Comparison of ENCODE assay signal across 8 cellular contexts in the genomic region with DNA sequence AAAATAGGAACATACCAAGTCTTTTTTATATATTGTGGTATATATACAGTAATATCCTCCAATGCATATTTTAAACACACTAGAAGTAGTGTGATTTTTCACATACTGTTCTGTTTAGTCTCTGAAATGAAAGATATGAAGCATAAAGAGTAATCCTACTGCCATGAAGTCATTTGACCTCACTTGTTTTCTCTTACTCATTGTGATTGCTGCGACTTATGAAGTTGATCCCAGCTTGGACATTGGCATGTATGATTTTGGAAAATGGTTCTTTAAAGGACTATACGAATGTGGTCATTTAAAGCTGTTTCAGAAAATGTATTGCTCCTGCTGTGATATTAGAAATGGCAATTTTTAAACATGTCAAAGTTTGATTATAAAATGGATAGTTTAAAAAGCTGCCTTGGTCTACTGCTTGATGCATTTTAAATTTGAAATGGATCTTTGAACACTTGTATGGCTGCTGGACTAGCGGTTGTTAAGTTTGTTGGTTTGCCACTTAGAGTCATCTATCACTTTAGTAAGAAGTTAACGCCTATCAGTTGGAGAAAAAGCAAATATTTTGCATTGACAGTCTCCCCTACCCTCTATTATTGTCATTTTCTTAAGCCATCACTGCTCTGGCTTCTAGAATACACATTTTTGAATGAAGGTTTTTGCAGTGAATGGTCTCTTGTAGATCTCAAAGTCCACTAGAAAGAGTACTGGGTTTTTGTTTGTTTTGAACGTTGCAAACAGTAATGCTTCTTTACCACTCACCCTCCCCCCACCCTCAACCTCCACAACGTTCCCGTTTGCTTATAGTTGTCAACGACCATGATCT. TPM values are rescaled to one million over a fixed set of nuclear protein-coding genes. Genes with fewer than 3 reads are reported as not detected.
DNase-seq lines count a peak whose midpoint lies in the region; ATAC-seq, FAIRE-seq and TF ChIP-seq lines count a peak whose summit lies in the region.

No MANE protein-coding gene starts in this region.

- H3K9me3 ChIP-seq in WERI-Rb-1 (ENCODE audit: severe bottlenecking) = no peaks in the 10 kb centered on the region
- no peaks in the 10 kb centered on the region for H3K9me3 ChIP-seq in skeletal muscle tissue (ENCODE audit: control insufficient read depth in 3 of 3, low read length in 3 of 3)

- H3K36me3 ChIP-seq in WERI-Rb-1 (peaks cover 8% of the 10 kb centered on the region; the same call in 1 of the 2 replicates), skeletal muscle tissue (ENCODE audit: control insufficient read depth in 3 of 3, insufficient read depth in 3 of 3, low read length in 3 of 3) (peaks cover 0 to 4% (median 0%) of the 10 kb centered on the region in 3 donors)

- H3K4me3 ChIP-seq in WERI-Rb-1 (ENCODE audit: low read depth, low read length) (peak overlapping the region; percentile 58), foreskin fibroblast (ENCODE audit: low read depth in 1 of 2, low read length in 2 of 2) (peak overlapping the region; percentile 37 to 50), skeletal muscle tissue (ENCODE audit: low read length in 3 of 3) (peak overlapping the region; percentile 71 to 78 (median 75))

- ATAC-seq in GM18870 (IDR thresholded peaks at IDR 0.05; ENCODE audit: unreplicated experiment) (no peak), HG03378 (IDR thresholded peaks at IDR 0.05; ENCODE audit: unreplicated experiment) (no peak)

- H3K27me3 ChIP-seq in WERI-Rb-1 (ENCODE audit: insufficient read depth, low read depth, severe bottlenecking) (no peaks in the 10 kb centered on the region), skeletal muscle tissue (ENCODE audit: control insufficient read depth in 3 of 3, insufficient read depth in 3 of 3, low read length in 3 of 3) (no peaks in the 10 kb centered on the region)

- TF ChIP-seq POLR2A in H54 (IDR thresholded peaks at IDR 0.05; ENCODE audit: low read depth, low read length) = no peak

- peaks cover 8 to 27% (median 22%) of the 10 kb centered on the region in 3 donors for H3K4me1 ChIP-seq in skeletal muscle tissue (ENCODE audit: control insufficient read depth in 3 of 3, insufficient read depth in 3 of 3, low read length in 3 of 3)

- H3K27ac ChIP-seq in WERI-Rb-1 = no peak overlapping the region
- peak overlapping the region; percentile 57 for H3K27ac ChIP-seq in skeletal muscle tissue (ENCODE audit: low read depth, low read length)

- FAIRE-seq in H54 (lab: Jason Lieb, UNC) = peak; percentile 81

- TF ChIP-seq CTCF in WERI-Rb-1 (IDR thresholded peaks at IDR 0.05; ENCODE audit: low read depth, low read length) (no peak), foreskin fibroblast (IDR thresholded peaks at IDR 0.05; ENCODE audit: low read depth, low read length) (no peak)

- H3K9ac ChIP-seq in skeletal muscle tissue (ENCODE audit: low read depth in 1 of 3, low read length in 3 of 3) = peak overlapping the region; percentile 63 to 77 (median 76)

- DNase-seq in H54 (ENCODE audit: insufficient read length, low spot score) (no peak), WERI-Rb-1 (no peak), foreskin fibroblast (peak in 1 of 2 donors; percentile 58), RPMI8226 (no peak), NCI-H2171 treated with DMSO at 0.1 percent for 48 hours (lab: John Stamatoyannopoulos, UW) (no peak)

RNA-seq across cellular contexts. Expression of a gene that starts 0.9 kb away (rescaled TPM):
- total RNA-seq in skeletal muscle tissue = 16.2 TPM
